Comparison of ENCODE assay signal across 25 cellular contexts in genomic region chr6:145787688-145788087, GRCh38.
"Had no signal": no experiment of that assay in that cellular context is flagged by ENCODE, and none has a peak within 500 bp of the region (broad histone marks: within the 10 kb centered on the region; RNA-seq: fewer than 3 reads in every experiment).

No MANE protein-coding gene starts in this region.

- H3K27ac ChIP-seq: colonic mucosa, epithelial cell of prostate, esophagus squamous epithelium, heart right ventricle, left lung, lower lobe of right lung had no signal

- H3K9me3 ChIP-seq: colonic mucosa, gastrocnemius medialis had no signal

- H3K4me1 ChIP-seq: colonic mucosa, left lung, lower lobe of right lung had no signal

- ATAC-seq: effector memory CD8-positive, alpha-beta T cell; esophagus mucosa; gastrocnemius medialis; heart right ventricle; left cardiac atrium; left lung; left ventricle myocardium superior; lower lobe of right lung; mucosa of descending colon had no signal

- H3K27me3 ChIP-seq: colonic mucosa, esophagus squamous epithelium, gastrocnemius medialis, heart right ventricle, left lung had no signal

- DNase-seq: colonic mucosa; cortex of kidney; effector CD8-positive, alpha-beta T cell; effector memory CD8-positive, alpha-beta T cell; endodermal cell; esophagus squamous epithelium; foreskin fibroblast; foreskin melanocyte; gastrocnemius medialis; glutamatergic neuron; head of caudate nucleus; heart right ventricle; hippocampal formation; left cardiac atrium; left lung; left ventricle myocardium superior; lower lobe of right lung; mesenchymal stem cell; mucosa of descending colon; naive B cell had no signal

- H3K36me3 ChIP-seq: colonic mucosa, gastrocnemius medialis, lower lobe of right lung had no signal

- FAIRE-seq: endometrium, islet of Langerhans, keratinocyte had no signal

- H3K4me3 ChIP-seq: colonic mucosa, esophagus squamous epithelium, gastrocnemius medialis, heart right ventricle, left lung, lower lobe of right lung, mucosa of descending colon had no signal
